ENCODE assay signal across 12 cellular contexts in the genomic region with DNA sequence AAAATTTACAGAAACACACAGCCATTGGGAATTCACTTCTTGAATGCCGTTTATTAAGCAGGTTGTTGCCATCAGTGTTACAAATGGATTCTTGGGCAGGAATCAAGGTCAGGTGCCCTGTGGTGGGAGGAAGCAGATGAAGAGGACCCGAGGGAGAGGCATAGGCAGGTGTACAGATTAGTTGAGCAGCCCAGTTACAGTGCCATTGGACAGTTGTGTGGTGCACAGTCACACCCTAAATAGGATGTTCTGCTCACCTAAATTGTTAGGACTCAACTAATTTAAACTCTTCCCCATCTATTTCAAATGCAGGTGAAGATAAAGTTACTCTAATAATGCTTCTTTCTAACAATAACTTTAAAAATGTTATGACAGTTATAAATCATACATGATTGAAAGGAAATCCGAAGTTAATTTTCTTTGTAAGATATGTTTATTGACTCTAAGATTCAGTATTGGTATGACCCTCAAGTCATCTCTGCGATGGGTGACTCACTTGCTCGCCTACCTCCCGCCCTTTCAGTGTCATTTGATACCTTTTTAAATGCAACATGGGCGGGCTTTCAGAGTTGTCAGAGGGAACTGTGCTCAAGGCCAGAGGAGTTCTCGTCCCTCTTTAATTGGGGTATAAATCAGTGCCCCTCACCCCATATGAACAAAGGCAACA. TPM values are rescaled to one million over a fixed set of nuclear protein-coding genes. Genes with fewer than 3 reads are reported as not detected.
DNase-seq lines count a peak whose midpoint lies in the region; TF ChIP-seq lines count a peak whose summit lies in the region.
"Had no signal": no experiment of that assay in that cellular context is flagged by ENCODE, and none has a peak within 500 bp of the region (broad histone marks: within the 10 kb centered on the region; RNA-seq: fewer than 3 reads in every experiment).

No MANE protein-coding gene starts in this region.

- in situ Hi-C loops in G401 (cut with HindIII; ENCODE audit: low sequenced_read_pairs) = no loop called here

- H3K27me3 ChIP-seq in SJCRH30 (no peaks in the 10 kb centered on the region), right atrium auricular region (no peaks in the 10 kb centered on the region), stomach (no peaks in the 10 kb centered on the region)

- TF ChIP-seq EP300 in stomach (IDR thresholded peaks at IDR 0.05) = no peak

- DNase-seq in DMS 273 (lab: John Stamatoyannopoulos, UW; ENCODE audit: unreplicated experiment) (peak; percentile 12), DMS 273 treated with DMSO at 0.1 percent for 48 hours (lab: John Stamatoyannopoulos, UW) (no peak), SJCRH30 (peak; percentile 23 to 60), right atrium auricular region (ENCODE audit: low spot score) (no peak), stomach (no peak), G401 (ENCODE audit: low spot score) (no peak), AG20443 (ENCODE audit: low spot score) (no peak), A172 (ENCODE audit: low spot score) (no peak)
- DNase-seq: activated CD4-positive, alpha-beta T cell treated with anti-CD3 and anti-CD28 coated beads for 1 hour; dermis blood vessel endothelial cell; naive thymus-derived CD4-positive, alpha-beta T cell had no signal

- 58 to 72% (median 66%) methylated on average over 8 of the region's 8 CpGs for WGBS in stomach, 5 donors

- TF ChIP-seq CTCF in right atrium auricular region (IDR thresholded peaks at IDR 0.05) (no peak), stomach (IDR thresholded peaks at IDR 0.05) (no peak)

- H3K9me3 ChIP-seq in SJCRH30 (replicated peaks) (no peaks in the 10 kb centered on the region), right atrium auricular region (no peaks in the 10 kb centered on the region), stomach (no peaks in the 10 kb centered on the region)

- no peak for TF ChIP-seq POLR2A in stomach (IDR thresholded peaks at IDR 0.05)

- intact Hi-C loops in stomach (cut with DNase I; ENCODE audit: low total_unique reads) = no loop called here

- H3K4me3 ChIP-seq in SJCRH30 (no peak overlapping the region), right atrium auricular region (no peak overlapping the region), stomach (no peak overlapping the region)

- H3K36me3 ChIP-seq in SJCRH30 = 0 out of 2 replicates have a peak, but pooled peaks cover 3% of the 10 kb centered on the region
- H3K36me3 ChIP-seq in right atrium auricular region = no peaks in the 10 kb centered on the region
- H3K36me3 ChIP-seq in stomach = no peaks in the 10 kb centered on the region

- H3K27ac ChIP-seq in SJCRH30 = peak overlapping the region; percentile 35
- H3K27ac ChIP-seq in right atrium auricular region = peak overlapping the region; percentile 44 to 51
- peak overlapping the region in 3 of 5 donors; percentile 6 to 54 (median 49) for H3K27ac ChIP-seq in stomach
- H3K27ac ChIP-seq: 22Rv1 had no signal

- H3K4me1 ChIP-seq in SJCRH30 = peaks cover 33% of the 10 kb centered on the region
- H3K4me1 ChIP-seq in right atrium auricular region = peaks cover 0 to 39% of the 10 kb centered on the region in 2 donors
- H3K4me1 ChIP-seq in stomach = peaks cover 0 to 17% (median 9%) of the 10 kb centered on the region in 4 donors

RNA-seq across cellular contexts. Expression of gene DSE, which starts 35.0 kb away (rescaled TPM):
- total RNA-seq in SJCRH30 (2014; rRNA removed; shearing (Covaris generic)) = 43.7 and 51.0 TPM in 2 replicates
- total RNA-seq in right atrium auricular region (10 to 100 TPM; 19.4 to 31.7 TPM), stomach (10 to 100 TPM in 4 of 5 donors, 1 to 10 TPM in 1; 3.8 to 39.8 (median 15.8) TPM)
- polyA plus RNA-seq in stomach = 10 to 100 TPM in 1 of 3 donors, 1 to 10 TPM in 2; 3.9 to 10.7 (median 7.7) TPM
- total RNA-seq in G401 (2014; rRNA removed; shearing (Covaris generic)) = 30.2 and 37.8 TPM in 2 replicates
- 32.0 and 40.8 TPM in 2 replicates for total RNA-seq in A172 (2014; rRNA removed; shearing (Covaris generic))

RNA-seq across cellular contexts. Expression of gene CALHM6, which starts 55.4 kb away (rescaled TPM):
- 0.30 TPM in 1 of 2 replicates, not detected in the other for total RNA-seq in SJCRH30 (2014; rRNA removed; shearing (Covaris generic))
- total RNA-seq in right atrium auricular region (1 to 10 TPM; 2.3 to 3.1 TPM), stomach (1 to 10 TPM in 2 of 5 donors, not detected in 3; 8.1 to 8.7 TPM)
- polyA plus RNA-seq in stomach = 1 to 10 TPM; 5.0 to 8.6 (median 8.3) TPM
- total RNA-seq in G401 (2014; rRNA removed; shearing (Covaris generic)) = 0.74 TPM in 1 of 2 replicates, not detected in the other
- total RNA-seq in A172 (2014; rRNA removed; shearing (Covaris generic)) = not detected in 2 replicates

Comparison
In these comparisons a context has a peak if more than half of its experiments do, and no peak if none do; other contexts are left out.
1. DNase-seq: peak in DMS 273 (single experiment) and SJCRH30 (2 of 2); none in DMS 273 treated with DMSO at 0.1 percent for 48 hours (single experiment), right atrium auricular region (single experiment), stomach (single experiment), G401 (single experiment), AG20443 (single experiment) and A172 (single experiment).
2. Peak in every context shown above with its lines, with median percentiles within 50 percentile points of each other: H3K27ac ChIP-seq.